ENCODE assay signal across 20 cellular contexts in genomic region chr12:74129702-74130101, GRCh38.
"Had no signal": no experiment of that assay in that cellular context is flagged by ENCODE, and none has a peak within 500 bp of the region (broad histone marks: within the 10 kb centered on the region; RNA-seq: fewer than 3 reads in every experiment).

No MANE protein-coding gene starts in this region.

- H2AFZ ChIP-seq: parathyroid adenoma had no signal

- H3K9ac ChIP-seq: parathyroid adenoma had no signal

- H3K27me3 ChIP-seq: gastroesophageal sphincter, spleen, tibial nerve had no signal

- H3K4me1 Mint-ChIP-seq: activated naive CD8-positive, alpha-beta T cell treated with anti-CD3 and anti-CD28 coated beads, Interleukin-2, amount 10 ng/mL, durations not matched to agents 7 days and 5 days; mesothelial cell of epicardium; neural crest cell; stimulated activated memory B cell treated with anti-CD40 and anti-IgM and Interleukin-4, amounts not matched to agents 10 μg/mL and 1 μg/mL and 100 μg/mL, for 72 hours had no signal

- DNase-seq: activated CD4-positive, alpha-beta T cell treated with anti-CD3 and anti-CD28 coated beads for 4 hours; activated CD8-positive, alpha-beta memory T cell treated with anti-CD3 and anti-CD28 coated beads, Interleukin-2, amount 50 U/mL, for 4 hours; activated CD8-positive, alpha-beta T cell treated with anti-CD3 and anti-CD28 coated beads for 36 hours; activated naive CD8-positive, alpha-beta T cell treated with anti-CD3 and anti-CD28 coated beads, Interleukin-2, amount 10 ng/mL, durations not matched to agents 7 days and 5 days; activated T-cell treated with anti-CD3 and anti-CD28 coated beads, Interleukin-2, amount 50 U/mL, for 72 hours; aorta; central memory CD4-positive, alpha-beta T cell; effector memory CD8-positive, alpha-beta T cell; spleen; stimulated activated CD4-positive, alpha-beta T cell treated with anti-CD3 and anti-CD28 coated beads, Interleukin-1b, Interleukin-23, amount 100 ng/mL, for 48 hours; T-helper 9 cell; WERI-Rb-1 had no signal

- H3K4me3 Mint-ChIP-seq: activated CD8-positive, alpha-beta T cell treated with anti-CD3 and anti-CD28 coated beads for 36 hours; activated naive CD8-positive, alpha-beta T cell treated with anti-CD3 and anti-CD28 coated beads, Interleukin-2, amount 10 ng/mL, durations not matched to agents 7 days and 5 days; activated T-cell treated with anti-CD3 and anti-CD28 coated beads, Interleukin-2, amount 50 U/mL, for 72 hours; dendritic cell treated with granulocyte-macrophage colony-stimulating factor and Interleukin-4, amounts not matched to agents 40 ng/mL and 50 ng/mL, for 4 days; effector memory CD8-positive, alpha-beta T cell; mesothelial cell of epicardium; neural crest cell; stimulated activated memory B cell treated with anti-CD40 and anti-IgM and Interleukin-4, amounts not matched to agents 10 μg/mL and 1 μg/mL and 100 μg/mL, for 72 hours had no signal

- H3K9me3 ChIP-seq: tibial nerve had no signal

- H3K27me3 Mint-ChIP-seq: activated CD8-positive, alpha-beta T cell treated with anti-CD3 and anti-CD28 coated beads for 36 hours; activated naive CD8-positive, alpha-beta T cell treated with anti-CD3 and anti-CD28 coated beads, Interleukin-2, amount 10 ng/mL, durations not matched to agents 7 days and 5 days; dendritic cell treated with granulocyte-macrophage colony-stimulating factor and Interleukin-4, amounts not matched to agents 40 ng/mL and 50 ng/mL, for 4 days; effector memory CD8-positive, alpha-beta T cell; stimulated activated memory B cell treated with anti-CD40 and anti-IgM and Interleukin-4, amounts not matched to agents 10 μg/mL and 1 μg/mL and 100 μg/mL, for 72 hours had no signal

- H3K36me3 Mint-ChIP-seq: activated naive CD8-positive, alpha-beta T cell treated with anti-CD3 and anti-CD28 coated beads, Interleukin-2, amount 10 ng/mL, durations not matched to agents 7 days and 5 days; mesothelial cell of epicardium; stimulated activated memory B cell treated with anti-CD40 and anti-IgM and Interleukin-4, amounts not matched to agents 10 μg/mL and 1 μg/mL and 100 μg/mL, for 72 hours had no signal

- H3K36me3 ChIP-seq: gastroesophageal sphincter, spleen, tibial nerve, WERI-Rb-1 had no signal

- H3K79me2 ChIP-seq: parathyroid adenoma had no signal

- H3K9me3 Mint-ChIP-seq: dendritic cell treated with granulocyte-macrophage colony-stimulating factor and Interleukin-4, amounts not matched to agents 40 ng/mL and 50 ng/mL, for 4 days had no signal

- ATAC-seq: activated CD8-positive, alpha-beta T cell treated with anti-CD3 and anti-CD28 coated beads for 36 hours; activated T-cell treated with anti-CD3 and anti-CD28 coated beads, Interleukin-2, amount 50 U/mL, for 72 hours; effector memory CD8-positive, alpha-beta T cell; gastroesophageal sphincter; stimulated activated memory B cell treated with anti-CD40 and anti-IgM and Interleukin-4, amounts not matched to agents 10 μg/mL and 1 μg/mL and 100 μg/mL, for 72 hours had no signal

- H3K27ac Mint-ChIP-seq: activated CD8-positive, alpha-beta T cell treated with anti-CD3 and anti-CD28 coated beads for 36 hours; activated naive CD8-positive, alpha-beta T cell treated with anti-CD3 and anti-CD28 coated beads, Interleukin-2, amount 10 ng/mL, durations not matched to agents 7 days and 5 days; activated T-cell treated with anti-CD3 and anti-CD28 coated beads, Interleukin-2, amount 50 U/mL, for 72 hours; dendritic cell treated with granulocyte-macrophage colony-stimulating factor and Interleukin-4, amounts not matched to agents 40 ng/mL and 50 ng/mL, for 4 days; effector memory CD8-positive, alpha-beta T cell; mesothelial cell of epicardium; stimulated activated memory B cell treated with anti-CD40 and anti-IgM and Interleukin-4, amounts not matched to agents 10 μg/mL and 1 μg/mL and 100 μg/mL, for 72 hours had no signal

- H3K4me1 ChIP-seq: gastroesophageal sphincter, parathyroid adenoma, spleen, tibial nerve had no signal

- H3K27ac ChIP-seq: epithelial cell of prostate, gastroesophageal sphincter, parathyroid adenoma, spleen, WERI-Rb-1 had no signal

- H3K4me3 ChIP-seq: gastroesophageal sphincter, spleen, tibial nerve had no signal
